In genomic region chr1:165897326-165898303, GRCh38 we compare ENCODE assay signal across 10 cellular contexts.
DNase-seq lines count a peak whose midpoint lies in the region; ATAC-seq and TF ChIP-seq lines count a peak whose summit lies in the region.
"Had no signal": no experiment of that assay in that cellular context is flagged by ENCODE, and none has a peak within 500 bp of the region (broad histone marks: within the 10 kb centered on the region; RNA-seq: fewer than 3 reads in every experiment).

No MANE protein-coding gene starts in this region.

- H3K4me1 Mint-ChIP-seq in natural killer cell treated with Interleukin-12 subunit alpha and Interleukin-12 subunit beta and Interleukin-15 and Interleukin-18, amount 100 ng/mL, for 72 hours (ENCODE audit: low read depth in 2 of 2) = peaks cover 16 to 19% of the 10 kb centered on the region in 2 donors
- H3K4me1 Mint-ChIP-seq: activated B cell treated with CpG ODN at 0.5 μM for 24 hours had no signal

- H3K4me3 Mint-ChIP-seq in natural killer cell treated with Interleukin-12 subunit alpha and Interleukin-12 subunit beta and Interleukin-15 and Interleukin-18, amount 100 ng/mL, for 72 hours = no peak overlapping the region
- H3K4me3 Mint-ChIP-seq: activated B cell treated with CpG ODN at 0.5 μM for 24 hours had no signal

- peak overlapping the region; percentile 7 to 42 for H3K27ac Mint-ChIP-seq in natural killer cell treated with Interleukin-12 subunit alpha and Interleukin-12 subunit beta and Interleukin-15 and Interleukin-18, amount 100 ng/mL, for 72 hours
- H3K27ac Mint-ChIP-seq: activated B cell treated with CpG ODN at 0.5 μM for 24 hours had no signal

- intact Hi-C loops in breast epithelium (cut with DNase I; ENCODE audit: low total_unique reads) = loop anchor here (10.0 kb wide), 1 partner anchor 73 kb away; the partner anchor contains the start of gene UCK2

- H3K27me3 ChIP-seq in breast epithelium = no peaks in the 10 kb centered on the region
- H3K27me3 ChIP-seq: uterus had no signal

- no peak for TF ChIP-seq POLR2A in breast epithelium (IDR thresholded peaks at IDR 0.05)

- peak; percentile 73 for ATAC-seq in HG02610 (IDR thresholded peaks at IDR 0.05; ENCODE audit: unreplicated experiment)
- peak; percentile 54 to 75 for ATAC-seq in natural killer cell treated with Interleukin-12 subunit alpha and Interleukin-12 subunit beta and Interleukin-15 and Interleukin-18, amount 100 ng/mL, for 72 hours
- ATAC-seq in HG03196 (IDR thresholded peaks at IDR 0.05; ENCODE audit: unreplicated experiment) = no peak

- no peak overlapping the region for H3K4me3 ChIP-seq in breast epithelium
- H3K4me3 ChIP-seq: uterus had no signal

- H3K4me1 ChIP-seq in breast epithelium = peaks cover 5 to 17% of the 10 kb centered on the region in 2 donors

- no peak for TF ChIP-seq CTCF in breast epithelium (IDR thresholded peaks at IDR 0.05)

- H3K36me3 Mint-ChIP-seq in natural killer cell treated with Interleukin-12 subunit alpha and Interleukin-12 subunit beta and Interleukin-15 and Interleukin-18, amount 100 ng/mL, for 72 hours = peaks cover 1% of the 10 kb centered on the region

- peak; percentile 68 for DNase-seq in EH (ENCODE audit: low read depth)
- no peak for DNase-seq in breast epithelium (ENCODE audit: low spot score in 2 of 2)
- no peak for DNase-seq in natural killer cell treated with Interleukin-12 subunit alpha and Interleukin-12 subunit beta and Interleukin-15 and Interleukin-18, amount 100 ng/mL, for 72 hours (ENCODE audit: low spot score)
- DNase-seq in COLO668 (lab: John Stamatoyannopoulos, UW; ENCODE audit: unreplicated experiment) = no peak
- DNase-seq in effector CD8-positive, alpha-beta T cell (lab: John Stamatoyannopoulos, UW) = no peak
- no peak for DNase-seq in NCI-H774 (lab: John Stamatoyannopoulos, UW)
- DNase-seq: activated B cell treated with CpG ODN at 0.5 μM for 24 hours, uterus had no signal

- no peaks in the 10 kb centered on the region for H3K9me3 ChIP-seq in breast epithelium
- H3K9me3 ChIP-seq: uterus had no signal

- no peaks in the 10 kb centered on the region for H3K27me3 Mint-ChIP-seq in natural killer cell treated with Interleukin-12 subunit alpha and Interleukin-12 subunit beta and Interleukin-15 and Interleukin-18, amount 100 ng/mL, for 72 hours
- H3K27me3 Mint-ChIP-seq: activated B cell treated with CpG ODN at 0.5 μM for 24 hours had no signal

- peak overlapping the region; percentile 86 for H3K27ac ChIP-seq in breast epithelium

- H3K36me3 ChIP-seq in breast epithelium = no peaks in the 10 kb centered on the region
- H3K36me3 ChIP-seq: uterus had no signal

- no peaks in the 10 kb centered on the region for H3K9me3 Mint-ChIP-seq in natural killer cell treated with Interleukin-12 subunit alpha and Interleukin-12 subunit beta and Interleukin-15 and Interleukin-18, amount 100 ng/mL, for 72 hours
- H3K9me3 Mint-ChIP-seq: activated B cell treated with CpG ODN at 0.5 μM for 24 hours had no signal
